27 cellular contexts compared by ENCODE assay signal in genomic region chr9:87643111-87643650, GRCh38.
DNase-seq lines count a peak whose midpoint lies in the region; ATAC-seq and TF ChIP-seq lines count a peak whose summit lies in the region.
"Had no signal": no experiment of that assay in that cellular context is flagged by ENCODE, and none has a peak within 500 bp of the region (broad histone marks: within the 10 kb centered on the region; RNA-seq: fewer than 3 reads in every experiment).

No MANE protein-coding gene starts in this region.

- DNase-seq in SJCRH30 (no peak), mesothelial cell of epicardium (ENCODE audit: low spot score in 2 of 2, unreplicated experiment in 2 of 2) (no peak), testis (peak; percentile 43), SHP77 (lab: John Stamatoyannopoulos, UW) (no peak), NCI-H526 (lab: John Stamatoyannopoulos, UW) (no peak)
- DNase-seq: activated CD4-positive, alpha-beta memory T cell treated with anti-CD3 and anti-CD28 coated beads, Interleukin-2, amount 10 ng/mL, durations not matched to agents 7 days and 5 days; activated CD8-positive, alpha-beta memory T cell treated with anti-CD3 and anti-CD28 coated beads, Interleukin-2, amount 50 U/mL, for 4 hours; activated naive CD4-positive, alpha-beta T cell treated with anti-CD3 and anti-CD28 coated beads, Interleukin-2, amount 50 U/mL, for 16 hours; amniotic stem cell; brain microvascular endothelial cell; EL; H7; hypothalamus; naive thymus-derived CD4-positive, alpha-beta T cell; NCI-H146; NCI-H2107; NCI-H446; NCI-H774; occipital lobe; SIG-M5; stimulated activated CD4-positive, alpha-beta T cell treated with anti-CD3 and anti-CD28 coated beads, Interleukin-1b, Interleukin-23, amount 100 ng/mL, for 48 hours; stimulated activated naive CD8-positive, alpha-beta T cell treated with anti-CD3 and anti-CD28 coated beads, Interleukin-15, Interleukin-2, amounts not matched to agents 100 U/mL and 50 U/mL, for 24 hours had no signal

- TF ChIP-seq POLR2A in testis (IDR thresholded peaks at IDR 0.05): no peak

- intact Hi-C loops in dendritic cell treated with granulocyte-macrophage colony-stimulating factor and Interleukin-4, amounts not matched to agents 40 ng/mL and 50 ng/mL, for 4 days (cut with micrococcal nuclease): no loop called here
- intact Hi-C loops in testis (cut with DNase I; ENCODE audit: low total_unique reads): no loop called here

- H3K27ac ChIP-seq in SJCRH30: peak overlapping the region; percentile 91
- H3K27ac ChIP-seq in testis: peak overlapping the region; percentile 14 to 47
- H3K27ac ChIP-seq: BLaER1, brain microvascular endothelial cell, thoracic aorta had no signal

- H3K4me3 Mint-ChIP-seq in dendritic cell treated with granulocyte-macrophage colony-stimulating factor and Interleukin-4, amounts not matched to agents 40 ng/mL and 50 ng/mL, for 4 days: no peak overlapping the region
- no peak overlapping the region for H3K4me3 Mint-ChIP-seq in mesothelial cell of epicardium
- H3K4me3 Mint-ChIP-seq: activated CD4-positive, alpha-beta memory T cell treated with anti-CD3 and anti-CD28 coated beads, Interleukin-2, amount 10 ng/mL, durations not matched to agents 7 days and 5 days; naive thymus-derived CD4-positive, alpha-beta T cell had no signal

- H3K27me3 ChIP-seq in SJCRH30: no peaks in the 10 kb centered on the region
- no peaks in the 10 kb centered on the region for H3K27me3 ChIP-seq in testis
- H3K27me3 ChIP-seq: BLaER1, brain microvascular endothelial cell had no signal

- no peaks in the 10 kb centered on the region for H3K9me3 Mint-ChIP-seq in dendritic cell treated with granulocyte-macrophage colony-stimulating factor and Interleukin-4, amounts not matched to agents 40 ng/mL and 50 ng/mL, for 4 days
- no peaks in the 10 kb centered on the region for H3K9me3 Mint-ChIP-seq in mesothelial cell of epicardium
- H3K9me3 Mint-ChIP-seq: activated CD4-positive, alpha-beta memory T cell treated with anti-CD3 and anti-CD28 coated beads, Interleukin-2, amount 10 ng/mL, durations not matched to agents 7 days and 5 days; naive thymus-derived CD4-positive, alpha-beta T cell had no signal

- no peak for TF ChIP-seq CTCF in mesothelial cell of epicardium (IDR thresholded peaks at IDR 0.05; ENCODE audit: unreplicated experiment)
- TF ChIP-seq CTCF in testis (IDR thresholded peaks at IDR 0.05): no peak

- H3K4me3 ChIP-seq in SJCRH30 (no peak overlapping the region), testis (no peak overlapping the region)
- H3K4me3 ChIP-seq: BLaER1, thoracic aorta had no signal

- peaks cover 42% of the 10 kb centered on the region for H3K4me1 ChIP-seq in SJCRH30
- H3K4me1 ChIP-seq in testis: peaks cover 18% of the 10 kb centered on the region

- H3K27ac Mint-ChIP-seq in dendritic cell treated with granulocyte-macrophage colony-stimulating factor and Interleukin-4, amounts not matched to agents 40 ng/mL and 50 ng/mL, for 4 days: peak overlapping the region; percentile 5
- H3K27ac Mint-ChIP-seq in mesothelial cell of epicardium: peak overlapping the region; percentile 85
- H3K27ac Mint-ChIP-seq: activated CD4-positive, alpha-beta memory T cell treated with anti-CD3 and anti-CD28 coated beads, Interleukin-2, amount 10 ng/mL, durations not matched to agents 7 days and 5 days; naive thymus-derived CD4-positive, alpha-beta T cell had no signal

- H3K36me3 ChIP-seq in SJCRH30: peaks cover 33% of the 10 kb centered on the region
- H3K36me3 ChIP-seq in testis (ENCODE audit: low read depth, missing control alignments): no peaks in the 10 kb centered on the region
- H3K36me3 ChIP-seq: BLaER1, brain microvascular endothelial cell, thoracic aorta had no signal

- 51 to 74% methylated on average over 9 of the region's 9 CpGs for WGBS in testis, 2 donors

- H3K36me3 Mint-ChIP-seq in dendritic cell treated with granulocyte-macrophage colony-stimulating factor and Interleukin-4, amounts not matched to agents 40 ng/mL and 50 ng/mL, for 4 days (ENCODE audit: low read depth): peaks cover 97% of the 10 kb centered on the region
- H3K36me3 Mint-ChIP-seq in mesothelial cell of epicardium: peaks cover 41% of the 10 kb centered on the region

- no peak for ATAC-seq in HG02981 (IDR thresholded peaks at IDR 0.05; ENCODE audit: unreplicated experiment)
- ATAC-seq: naive thymus-derived CD4-positive, alpha-beta T cell; Panc1; stimulated activated naive CD8-positive, alpha-beta T cell treated with anti-CD3 and anti-CD28 coated beads, Interleukin-15, Interleukin-2, amounts not matched to agents 100 U/mL and 50 U/mL, for 24 hours had no signal

- H3K4me1 Mint-ChIP-seq in dendritic cell treated with granulocyte-macrophage colony-stimulating factor and Interleukin-4, amounts not matched to agents 40 ng/mL and 50 ng/mL, for 4 days (ENCODE audit: low read depth): peaks cover 17% of the 10 kb centered on the region
- peaks cover 97% of the 10 kb centered on the region for H3K4me1 Mint-ChIP-seq in mesothelial cell of epicardium
- H3K4me1 Mint-ChIP-seq: activated CD4-positive, alpha-beta memory T cell treated with anti-CD3 and anti-CD28 coated beads, Interleukin-2, amount 10 ng/mL, durations not matched to agents 7 days and 5 days had no signal

- no peaks in the 10 kb centered on the region for H3K9me3 ChIP-seq in SJCRH30 (replicated peaks)
- no peaks in the 10 kb centered on the region for H3K9me3 ChIP-seq in testis
- H3K9me3 ChIP-seq: BLaER1, thoracic aorta had no signal

- H3K27me3 Mint-ChIP-seq in dendritic cell treated with granulocyte-macrophage colony-stimulating factor and Interleukin-4, amounts not matched to agents 40 ng/mL and 50 ng/mL, for 4 days: no peaks in the 10 kb centered on the region
- H3K27me3 Mint-ChIP-seq in mesothelial cell of epicardium (ENCODE audit: low read depth): no peaks in the 10 kb centered on the region
